In genomic region chr13:85650613-85651012, GRCh38 we compare ENCODE assay signal across 28 cellular contexts.
DNase-seq lines count a peak whose midpoint lies in the region; ATAC-seq and TF ChIP-seq lines count a peak whose summit lies in the region.
"Had no signal": no experiment of that assay in that cellular context is flagged by ENCODE, and none has a peak within 500 bp of the region (broad histone marks: within the 10 kb centered on the region; RNA-seq: fewer than 3 reads in every experiment).

No MANE protein-coding gene starts in this region.

- H3K4me1 Mint-ChIP-seq in WTC11: no peaks in the 10 kb centered on the region
- H3K4me1 Mint-ChIP-seq: CD4-positive, CD25-positive, alpha-beta regulatory T cell had no signal

- no peaks in the 10 kb centered on the region for H3K4me1 ChIP-seq in Karpas-422 (ENCODE audit: low read length)
- H3K4me1 ChIP-seq: gastroesophageal sphincter, tibial artery had no signal

- no peak overlapping the region for H3K4me2 ChIP-seq in Karpas-422 (ENCODE audit: low read depth, low read length, poor library complexity, severe bottlenecking)
- H3K4me2 ChIP-seq: hepatocyte, PC-9 had no signal

- H3K9me2 ChIP-seq in Karpas-422 (replicated peaks; ENCODE audit: insufficient read depth, low read length): no peaks in the 10 kb centered on the region

- no peak overlapping the region for H3K27ac ChIP-seq in Karpas-422 (ENCODE audit: low read length)
- H3K27ac ChIP-seq: gastroesophageal sphincter, hepatocyte, PC-9, tibial artery had no signal

- no peak overlapping the region for H3K27ac Mint-ChIP-seq in WTC11
- H3K27ac Mint-ChIP-seq: activated naive CD4-positive, alpha-beta T cell treated with anti-CD3 and anti-CD28 coated beads, Interleukin-2, amount 50 U/mL, for 72 hours; CD4-positive, CD25-positive, alpha-beta regulatory T cell had no signal

- DNase-seq in NCI-H2107 treated with DMSO at 0.1 percent for 48 hours (lab: John Stamatoyannopoulos, UW; ENCODE audit: unreplicated experiment) (peak; percentile 16), NCI-H2107 (lab: John Stamatoyannopoulos, UW) (no peak), Karpas-422 (no peak), WTC11 (ENCODE audit: low spot score) (no peak), iris pigment epithelial cell (ENCODE audit: low read depth) (peak; percentile 2), left lobe of liver (ENCODE audit: low spot score) (no peak), DMS153 (lab: John Stamatoyannopoulos, UW) (no peak)
- DNase-seq: activated CD4-positive, alpha-beta T cell treated with anti-CD3 and anti-CD28 coated beads for 48 hours; activated CD8-positive, alpha-beta memory T cell treated with anti-CD3 and anti-CD28 coated beads for 24 hours; activated T-cell treated with anti-CD3 and anti-CD28 coated beads for 4 hours; AML-193; amygdala; CD4-positive, CD25-positive, alpha-beta regulatory T cell; Kasumi-1; left cardiac atrium; NCI-H1048; NCI-H2029; NCI-H446 treated with DMSO at 0.1 percent for 48 hours; Right ventricle myocardium superior; stimulated activated CD4-positive, alpha-beta T cell treated with anti-CD3 and anti-CD28 coated beads, Interleukin-15, amount 100 ng/mL, for 24 hours; stimulated activated CD4-positive, alpha-beta T cell treated with anti-CD3 and anti-CD28 coated beads, Interleukin-4, amount 100 ng/mL, for 4 hours; T-helper 2 cell; tibial artery had no signal

- H3K36me3 Mint-ChIP-seq in WTC11: no peaks in the 10 kb centered on the region
- H3K36me3 Mint-ChIP-seq: activated naive CD4-positive, alpha-beta T cell treated with anti-CD3 and anti-CD28 coated beads, Interleukin-2, amount 50 U/mL, for 72 hours; CD4-positive, CD25-positive, alpha-beta regulatory T cell had no signal

- no peak for TF ChIP-seq CTCF in WTC11 (IDR thresholded peaks at IDR 0.05)

- H3K9me3 ChIP-seq in Karpas-422 (ENCODE audit: low read length): no peaks in the 10 kb centered on the region; the same call in 1 of the 2 replicates
- H3K9me3 ChIP-seq: gastroesophageal sphincter, tibial artery had no signal

- no peaks in the 10 kb centered on the region; the same call in 1 of the 2 replicates for H3K36me3 ChIP-seq in Karpas-422 (ENCODE audit: insufficient read depth, low read length)
- H3K36me3 ChIP-seq: gastroesophageal sphincter, tibial artery had no signal

- no peaks in the 10 kb centered on the region for H3K27me3 ChIP-seq in Karpas-422 (ENCODE audit: low read length)
- H3K27me3 ChIP-seq: gastroesophageal sphincter, hepatocyte, tibial artery had no signal

- H3K9me3 Mint-ChIP-seq in WTC11: no peaks in the 10 kb centered on the region

- no peaks in the 10 kb centered on the region for H4K20me1 ChIP-seq in Karpas-422 (ENCODE audit: insufficient read depth, low read depth, low read length)

- H3K27me3 Mint-ChIP-seq in WTC11 (ENCODE audit: low read depth): no peaks in the 10 kb centered on the region
- H3K27me3 Mint-ChIP-seq: CD4-positive, CD25-positive, alpha-beta regulatory T cell had no signal

- no peak overlapping the region for H3K9ac ChIP-seq in Karpas-422 (ENCODE audit: low read length)

- CTCF ChIA-PET in WTC11 (lab: Charles Lee): no interaction called here

- no peaks in the 10 kb centered on the region for H3K79me2 ChIP-seq in Karpas-422 (ENCODE audit: low read length)
- H3K79me2 ChIP-seq: hepatocyte had no signal

- POLR2A ChIA-PET in WTC11 (lab: Charles Lee): no interaction called here

- H3K4me3 ChIP-seq in Karpas-422 (ENCODE audit: low read length): no peak overlapping the region
- H3K4me3 ChIP-seq: gastroesophageal sphincter, hepatocyte, PC-9, tibial artery had no signal

- no peak overlapping the region for H3K4me3 Mint-ChIP-seq in WTC11
- H3K4me3 Mint-ChIP-seq: CD4-positive, CD25-positive, alpha-beta regulatory T cell had no signal

- peak overlapping the region; percentile 64; the same call in 1 of the 2 replicates for H2AFZ ChIP-seq in Karpas-422 (ENCODE audit: low read length)
- H2AFZ ChIP-seq: hepatocyte, PC-9 had no signal

- ATAC-seq in WTC11 (peak; percentile 41), left lobe of liver (no peak), HG03432 (IDR thresholded peaks at IDR 0.05; ENCODE audit: unreplicated experiment) (no peak)
- ATAC-seq: activated naive CD4-positive, alpha-beta T cell treated with anti-CD3 and anti-CD28 coated beads, Interleukin-2, amount 50 U/mL, for 72 hours; gastroesophageal sphincter; left cardiac atrium had no signal

TF ChIP-seq in WTC11, 78 proteins besides CTCF, POLR2A, EP300 and RAD21 (continues in another document):
- TF ChIP-seq AFF4 (CRISPR knock-in tag; IDR thresholded peaks at IDR 0.05; ENCODE audit: borderline replicate concordance) (no peak), SMAD3 (CRISPR knock-in tag; IDR thresholded peaks at IDR 0.05; ENCODE audit: borderline replicate concordance) (no peak), PRRX2 (CRISPR knock-in tag; IDR thresholded peaks at IDR 0.05) (no peak), ZNF138 (CRISPR knock-in tag; conservative IDR thresholded peaks at IDR 0.05) (no peak), MXD4 (CRISPR knock-in tag; IDR thresholded peaks at IDR 0.05; ENCODE audit: borderline replicate concordance) (no peak), ZNF281 (CRISPR knock-in tag; IDR thresholded peaks at IDR 0.05) (no peak), ERG (CRISPR knock-in tag; IDR thresholded peaks at IDR 0.05) (no peak), IRF2 (CRISPR knock-in tag; IDR thresholded peaks at IDR 0.05; ENCODE audit: borderline replicate concordance, low read depth) (no peak)

Comparison
In these comparisons a context has a peak if more than half of its experiments do, and no peak if none do; other contexts are left out.
1. DNase-seq: peak in NCI-H2107 treated with DMSO at 0.1 percent for 48 hours (single experiment) and iris pigment epithelial cell (single experiment); none in NCI-H2107 (single experiment), Karpas-422 (single experiment), WTC11 (single experiment), left lobe of liver (single experiment) and DMS153 (single experiment).